18 cellular contexts compared by ENCODE assay signal in the genomic region with DNA sequence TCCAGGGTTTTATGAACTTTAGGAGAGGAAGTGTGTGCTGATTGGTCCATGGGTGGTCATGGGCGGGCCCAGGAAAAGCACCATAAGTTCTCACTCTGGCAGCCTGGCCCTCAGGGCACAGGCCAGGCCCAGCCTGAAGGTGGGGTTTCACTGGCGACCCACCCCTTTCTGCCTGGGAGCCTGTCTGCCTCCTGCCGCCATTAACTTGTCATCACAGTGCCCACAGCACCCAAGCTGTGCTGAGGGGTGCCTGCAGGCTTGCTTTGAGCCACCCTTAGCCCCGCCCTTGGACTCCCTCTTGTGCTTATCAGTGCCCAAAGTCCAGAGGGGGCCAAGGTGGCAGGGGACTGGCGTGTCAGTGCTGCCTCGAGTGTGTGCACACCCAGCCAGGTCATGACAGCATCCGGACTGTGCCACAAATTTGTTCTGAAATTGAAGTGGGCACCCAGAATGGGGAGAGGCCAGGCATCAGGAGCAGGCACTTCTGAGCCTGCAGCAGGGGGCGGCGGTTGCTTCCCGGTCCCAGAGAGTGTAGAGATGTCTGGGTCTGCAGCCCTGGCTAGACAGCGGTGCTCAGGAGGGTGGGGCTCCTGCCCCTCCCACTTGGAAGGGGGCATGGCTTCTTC.
A peak's percentile ranks its signal among the peaks of the same experiment; 100 is the strongest.
DNase-seq lines count a peak whose midpoint lies in the region; ATAC-seq and TF ChIP-seq lines count a peak whose summit lies in the region.
"Had no signal": no experiment of that assay in that cellular context is flagged by ENCODE, and none has a peak within 500 bp of the region (broad histone marks: within the 10 kb centered on the region; RNA-seq: fewer than 3 reads in every experiment).

No MANE protein-coding gene starts in this region.

- H2AFZ ChIP-seq in osteoblast (ENCODE audit: low read length): no peak overlapping the region

- H3K79me2 ChIP-seq in osteoblast (ENCODE audit: insufficient read depth, low read length): no peaks in the 10 kb centered on the region

- H3K9me3 ChIP-seq in RWPE2 (ENCODE audit: severe bottlenecking) (no peaks in the 10 kb centered on the region), osteoblast (ENCODE audit: low read depth, low read length) (no peaks in the 10 kb centered on the region), upper lobe of right lung (no peaks in the 10 kb centered on the region)
- H3K9me3 ChIP-seq: Caco-2, HAP-1 had no signal

- TF ChIP-seq CTCF in RWPE2 (IDR thresholded peaks at IDR 0.05; ENCODE audit: poor library complexity, severe bottlenecking): no peak
- TF ChIP-seq CTCF in osteoblast (IDR thresholded peaks at IDR 0.05; ENCODE audit: extremely low read depth, low read depth, low read length): no peak
- TF ChIP-seq CTCF in upper lobe of right lung (IDR thresholded peaks at IDR 0.05): no peak

- H3K4me1 ChIP-seq in RWPE2 (ENCODE audit: insufficient read depth, poor library complexity, severe bottlenecking): no peaks in the 10 kb centered on the region
- H3K4me1 ChIP-seq in osteoblast (ENCODE audit: insufficient read depth, low read length): no peaks in the 10 kb centered on the region
- H3K4me1 ChIP-seq in upper lobe of right lung: no peaks in the 10 kb centered on the region
- H3K4me1 ChIP-seq: Caco-2, HAP-1 had no signal

- H3K4me3 ChIP-seq in RWPE2 (ENCODE audit: severe bottlenecking) (no peak overlapping the region), osteoblast (ENCODE audit: insufficient read depth, low read length) (no peak overlapping the region), upper lobe of right lung (no peak overlapping the region)
- H3K4me3 ChIP-seq: HAP-1 had no signal

- ATAC-seq in HG02798 (IDR thresholded peaks at IDR 0.05; ENCODE audit: poor library complexity, unreplicated experiment) (peak; percentile 50), RWPE2 (ENCODE audit: low read depth) (no peak), upper lobe of right lung (peak; percentile 28)

- DNase-seq in RWPE2 (ENCODE audit: low spot score) (peak; percentile 39), osteoblast (ENCODE audit: insufficient read length, low spot score, missing footprints) (peak; percentile 0), upper lobe of right lung (peak; percentile 46), caudate nucleus (lab: John Stamatoyannopoulos, UW) (no peak), NOMO-1 (lab: John Stamatoyannopoulos, UW; ENCODE audit: unreplicated experiment in 2 of 2) (no peak)
- DNase-seq in activated CD8-positive, alpha-beta memory T cell treated with anti-CD3 and anti-CD28 coated beads, Interleukin-2, amount 50 U/mL, for 48 hours: no peak
- DNase-seq: ACHN, AML-193, Caco-2, DMS153, EL, KBM-7, NCI-H146, NCI-H2081, NCI-H510A treated with DMSO at 0.1 percent for 48 hours, SIG-M5 had no signal

- no peaks in the 10 kb centered on the region for H4K20me1 ChIP-seq in osteoblast (ENCODE audit: insufficient read depth, low read length)

- intact Hi-C loops in upper lobe of right lung (cut with DNase I): no loop called here

- no peak overlapping the region for H3K4me2 ChIP-seq in osteoblast (ENCODE audit: insufficient read depth, low read length)

- H3K27ac ChIP-seq in RWPE2 (ENCODE audit: poor library complexity, severe bottlenecking): no peak overlapping the region
- H3K27ac ChIP-seq in osteoblast (ENCODE audit: low read depth, low read length): no peak overlapping the region
- H3K27ac ChIP-seq in upper lobe of right lung: no peak overlapping the region
- H3K27ac ChIP-seq in caudate nucleus (ENCODE audit: low read depth, low read length): no peak overlapping the region

- no peaks in the 10 kb centered on the region for H3K27me3 ChIP-seq in RWPE2 (ENCODE audit: insufficient read depth, poor library complexity, severe bottlenecking)
- no peaks in the 10 kb centered on the region for H3K27me3 ChIP-seq in osteoblast (ENCODE audit: insufficient read depth, low read length)
- no peaks in the 10 kb centered on the region for H3K27me3 ChIP-seq in upper lobe of right lung

- H3K36me3 ChIP-seq in RWPE2 (ENCODE audit: low read depth) (no peaks in the 10 kb centered on the region), osteoblast (ENCODE audit: insufficient read depth, low read length) (no peaks in the 10 kb centered on the region), upper lobe of right lung (no peaks in the 10 kb centered on the region)
- H3K36me3 ChIP-seq: HAP-1 had no signal

Comparison
In these comparisons a context has a peak if more than half of its experiments do, and no peak if none do; other contexts are left out.
1. DNase-seq: peak in RWPE2 (single experiment), osteoblast (single experiment) and upper lobe of right lung (single experiment); none in caudate nucleus (0 of 61), NOMO-1 (0 of 2) and activated CD8-positive, alpha-beta memory T cell treated with anti-CD3 and anti-CD28 coated beads, Interleukin-2, amount 50 U/mL, for 48 hours (single experiment).